11 cellular contexts compared by ENCODE assay signal in the genomic region with DNA sequence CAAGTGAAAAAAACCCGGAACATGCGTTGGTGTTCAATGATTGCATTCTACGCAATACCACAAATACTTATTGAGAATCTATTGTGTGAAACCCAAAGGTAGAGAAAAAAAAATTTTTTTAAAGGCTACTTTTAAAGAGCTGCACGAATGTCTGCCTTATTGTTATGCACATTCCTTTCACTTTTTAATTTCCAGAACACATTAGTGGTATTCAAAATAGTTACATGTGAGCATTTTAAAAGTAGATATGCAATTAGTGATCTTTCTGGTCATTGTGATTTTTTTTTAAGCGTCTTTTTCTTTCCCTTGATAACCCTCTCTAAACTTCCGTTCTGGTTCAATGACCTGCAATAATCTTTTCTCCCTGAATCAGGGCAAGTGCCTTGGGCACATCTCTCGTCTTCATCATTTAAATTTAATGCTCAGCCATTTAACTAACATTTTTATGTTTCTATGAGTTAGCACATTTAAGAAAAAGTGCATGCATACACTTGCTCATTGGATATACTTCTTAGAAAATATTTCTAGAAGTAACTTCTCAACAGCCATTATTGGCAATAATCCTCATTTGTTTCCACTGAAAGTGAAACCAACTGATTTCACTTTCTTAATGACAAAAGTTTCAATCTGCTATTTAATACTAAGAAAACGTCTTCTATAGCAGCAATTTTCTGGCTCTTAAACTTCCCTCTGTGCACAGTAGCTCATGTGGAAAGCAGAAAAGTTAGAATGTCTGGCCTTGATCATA.
A peak's percentile ranks its signal among the peaks of the same experiment; 100 is the strongest.
DNase-seq lines count a peak whose midpoint lies in the region; ATAC-seq and TF ChIP-seq lines count a peak whose summit lies in the region.
"Had no signal": no experiment of that assay in that cellular context is flagged by ENCODE, and none has a peak within 500 bp of the region (broad histone marks: within the 10 kb centered on the region; RNA-seq: fewer than 3 reads in every experiment).

No MANE protein-coding gene starts in this region.

- TF ChIP-seq CTCF in fibroblast of pulmonary artery (IDR thresholded peaks at IDR 0.05; ENCODE audit: low read length, missing control alignments), result no peak

- peak; percentile 15 for DNase-seq in AG08395 (ENCODE audit: low spot score)
- DNase-seq in fibroblast of pulmonary artery (ENCODE audit: low read depth), result no peak
- DNase-seq in RPMI8226, result no peak
- DNase-seq in HUDEP-2 (lab: John Stamatoyannopoulos, UW; ENCODE audit: unreplicated experiment in 76 of 76), result no peak
- DNase-seq in iPS-NIHi7 (ENCODE audit: extremely low spot score), result no peak
- no peak for DNase-seq in HCEC 1CT
- DNase-seq: caudate nucleus; NCI-H2029; stimulated activated CD4-positive, alpha-beta T cell treated with anti-CD3 and anti-CD28 coated beads, Interleukin-4, amount 100 ng/mL, for 1 hour had no signal

- peak; percentile 56 for ATAC-seq in GM19455 (IDR thresholded peaks at IDR 0.05; ENCODE audit: unreplicated experiment)
- ATAC-seq in HG03469 (IDR thresholded peaks at IDR 0.05; ENCODE audit: unreplicated experiment), result peak; percentile 72

- peak overlapping the region; percentile 18 for H3K4me3 ChIP-seq in fibroblast of pulmonary artery (replicated peaks; ENCODE audit: low read depth, low read length)
